In the genomic region with DNA sequence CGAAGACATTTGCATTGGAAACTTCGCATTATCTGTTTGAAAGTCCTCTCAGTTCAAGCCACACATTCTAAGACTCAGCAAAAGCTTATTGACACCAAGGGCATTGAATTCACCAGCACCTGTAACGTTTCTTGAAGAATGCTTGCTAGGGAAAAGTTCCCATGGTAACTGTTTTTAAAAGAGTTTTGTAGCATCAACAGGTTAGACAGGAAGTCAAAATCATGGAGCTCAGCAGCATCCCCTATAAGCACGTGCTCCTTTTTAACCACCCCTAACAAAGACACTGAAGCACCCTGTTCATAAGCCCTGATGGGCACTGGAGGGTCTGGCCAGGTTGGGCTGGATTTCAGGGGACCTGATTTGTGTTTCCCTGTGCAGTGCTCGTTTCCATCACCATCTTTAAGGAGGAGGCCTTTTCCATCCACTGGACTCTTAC, we compare ENCODE assay signal across 12 cellular contexts.
A peak's percentile ranks its signal among the peaks of the same experiment; 100 is the strongest.
DNase-seq lines count a peak whose midpoint lies in the region; ATAC-seq lines count a peak whose summit lies in the region.
"Had no signal": no experiment of that assay in that cellular context is flagged by ENCODE, and none has a peak within 500 bp of the region (broad histone marks: within the 10 kb centered on the region; RNA-seq: fewer than 3 reads in every experiment).

No MANE protein-coding gene starts in this region.

- peaks cover 12 to 67% (median 14%) of the 10 kb centered on the region in 7 donors for H3K4me1 Mint-ChIP-seq in naive thymus-derived CD4-positive, alpha-beta T cell

- H3K9ac ChIP-seq in duodenal mucosa (ENCODE audit: low read depth in 1 of 2, low read length in 2 of 2): no peak overlapping the region

- H3K36me3 ChIP-seq in duodenal mucosa (ENCODE audit: control insufficient read depth in 1 of 2, insufficient read depth in 2 of 2, low read length in 2 of 2): no peaks in the 10 kb centered on the region
- H3K36me3 ChIP-seq in naive thymus-derived CD4-positive, alpha-beta T cell (ENCODE audit: control insufficient read depth in 2 of 3, insufficient read depth in 3 of 3, low read length in 3 of 3): peaks cover 0 to 28% (median 3%) of the 10 kb centered on the region in 3 experiments

- H3K4me1 ChIP-seq in duodenal mucosa (ENCODE audit: control insufficient read depth in 1 of 2, insufficient read depth in 2 of 2, low read length in 2 of 2): peaks cover 38 to 40% of the 10 kb centered on the region in 2 donors
- H3K4me1 ChIP-seq in naive thymus-derived CD4-positive, alpha-beta T cell (ENCODE audit: control insufficient read depth in 2 of 2, insufficient read depth in 2 of 2, low read length in 2 of 2): peaks cover 0 to 4% of the 10 kb centered on the region in 2 donors

- no peaks in the 10 kb centered on the region for H3K9me3 ChIP-seq in duodenal mucosa (ENCODE audit: control insufficient read depth in 1 of 2, low read length in 2 of 2)
- H3K9me3 ChIP-seq in naive thymus-derived CD4-positive, alpha-beta T cell (ENCODE audit: control insufficient read depth in 2 of 3, low read length in 3 of 3): no peaks in the 10 kb centered on the region

- H3K4me3 ChIP-seq in duodenal mucosa (ENCODE audit: low read depth in 1 of 2, low read length in 2 of 2) (no peak overlapping the region), skin epidermis (no peak overlapping the region)
- H3K4me3 ChIP-seq in naive thymus-derived CD4-positive, alpha-beta T cell (ENCODE audit: low read length): no peak overlapping the region

- DNase-seq in DMS153 treated with DMSO at 0.1 percent for 48 hours (lab: John Stamatoyannopoulos, UW; ENCODE audit: unreplicated experiment): no peak
- DNase-seq in mesenteric fat pad (ENCODE audit: low spot score): no peak
- no peak for DNase-seq in naive thymus-derived CD4-positive, alpha-beta T cell
- DNase-seq in stimulated activated CD4-positive, alpha-beta T cell treated with anti-CD3 and anti-CD28 coated beads, Interleukin-12 subunit alpha, Interleukin-12 subunit beta, amount 100 ng/mL, for 4 hours: no peak
- DNase-seq: DND-41, NCI-H526 treated with DMSO at 0.1 percent for 48 hours, T-helper 9 cell had no signal

- no peaks in the 10 kb centered on the region for H3K27me3 ChIP-seq in duodenal mucosa (ENCODE audit: control insufficient read depth in 1 of 2, insufficient read depth in 2 of 2, low read length in 2 of 2)
- H3K27me3 ChIP-seq in naive thymus-derived CD4-positive, alpha-beta T cell (ENCODE audit: control insufficient read depth in 2 of 2, insufficient read depth in 2 of 2, low read length in 2 of 2): no peaks in the 10 kb centered on the region

- H3K27me3 Mint-ChIP-seq in naive thymus-derived CD4-positive, alpha-beta T cell: no peaks in the 10 kb centered on the region
- H3K27me3 Mint-ChIP-seq: activated naive CD8-positive, alpha-beta T cell had no signal

- peak overlapping the region; percentile 26 for H3K27ac ChIP-seq in duodenal mucosa (ENCODE audit: low read depth, low read length)
- H3K27ac ChIP-seq in skin epidermis: peak overlapping the region in 15 of 21 experiments; percentile 45 to 90 (median 81)
- no peak overlapping the region for H3K27ac ChIP-seq in naive thymus-derived CD4-positive, alpha-beta T cell (ENCODE audit: low read depth, low read length)

- POLR2A ChIA-PET in naive thymus-derived CD4-positive, alpha-beta T cell (lab: Charles Lee): interaction anchor here (0.6 to 1.2 kb wide), 2 partner anchors 10 to 305 kb away, joined by 3 to 4 read pairs; no protein-coding TSS in a partner anchor

- peak overlapping the region in 1 of 9 donors; percentile 14 for H3K27ac Mint-ChIP-seq in naive thymus-derived CD4-positive, alpha-beta T cell
- H3K27ac Mint-ChIP-seq: activated naive CD8-positive, alpha-beta T cell had no signal

- peaks cover 0 to 9% (median 0%) of the 10 kb centered on the region in 11 donors for H3K9me3 Mint-ChIP-seq in naive thymus-derived CD4-positive, alpha-beta T cell

- intact Hi-C loops in naive thymus-derived CD4-positive, alpha-beta T cell (cut with micrococcal nuclease): no loop called here

- CTCF ChIA-PET in naive thymus-derived CD4-positive, alpha-beta T cell (lab: Charles Lee): no interaction called here

- no peak overlapping the region for H3K4me3 Mint-ChIP-seq in naive thymus-derived CD4-positive, alpha-beta T cell
- H3K4me3 Mint-ChIP-seq: activated naive CD8-positive, alpha-beta T cell had no signal

- peak; percentile 22 for ATAC-seq in GM18870 (IDR thresholded peaks at IDR 0.05; ENCODE audit: unreplicated experiment)
- peak; percentile 25 for ATAC-seq in HG03095 (IDR thresholded peaks at IDR 0.05; ENCODE audit: unreplicated experiment)
- no peak for ATAC-seq in naive thymus-derived CD4-positive, alpha-beta T cell

- peaks cover 22 to 71% (median 51%) of the 10 kb centered on the region in 5 donors for H3K36me3 Mint-ChIP-seq in naive thymus-derived CD4-positive, alpha-beta T cell
